13 cellular contexts compared by ENCODE assay signal in the genomic region with DNA sequence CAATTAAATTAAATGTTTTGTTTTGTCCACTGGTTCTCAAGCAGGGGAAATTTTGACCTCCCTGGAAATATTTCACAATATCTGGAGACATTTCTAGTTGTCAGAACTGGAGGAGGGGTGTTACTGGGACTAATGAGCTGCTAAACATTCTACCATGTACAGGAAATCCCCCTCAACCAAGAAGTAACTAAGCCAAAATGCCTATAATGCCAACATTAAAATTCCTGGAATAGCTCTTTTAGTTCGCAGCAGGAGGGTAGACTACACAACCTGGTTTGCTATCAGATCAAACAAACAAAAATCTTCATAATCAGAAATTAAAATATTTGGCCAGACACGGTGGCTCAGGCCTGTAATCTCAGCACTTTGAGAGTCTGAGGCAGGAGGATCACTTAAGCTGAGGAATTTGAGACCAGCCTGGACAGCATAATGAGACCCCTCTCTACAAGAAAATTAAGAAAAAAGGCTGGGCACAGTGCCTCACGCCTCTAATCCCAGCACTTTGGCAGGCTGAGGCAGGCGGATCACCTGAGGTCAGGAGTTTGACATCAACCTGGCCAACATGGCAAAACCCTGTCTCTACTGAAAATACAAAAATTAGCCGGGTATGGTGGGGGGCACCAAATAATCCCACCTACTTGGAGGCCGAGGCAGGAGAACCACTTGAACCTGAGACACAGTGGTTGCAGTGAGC. TPM values are rescaled to one million over a fixed set of nuclear protein-coding genes. Genes with fewer than 3 reads are reported as not detected.
DNase-seq lines count a peak whose midpoint lies in the region; ATAC-seq and TF ChIP-seq lines count a peak whose summit lies in the region.
"Had no signal": no experiment of that assay in that cellular context is flagged by ENCODE, and none has a peak within 500 bp of the region (broad histone marks: within the 10 kb centered on the region; RNA-seq: fewer than 3 reads in every experiment).

No MANE protein-coding gene starts in this region.

- H3K4me1 Mint-ChIP-seq in osteocyte (ENCODE audit: unreplicated experiment) = peaks cover 6% of the 10 kb centered on the region

- H3K27ac Mint-ChIP-seq in osteocyte (ENCODE audit: unreplicated experiment) = peak overlapping the region; percentile 77

- H3K36me3 ChIP-seq in SJCRH30 = no peaks in the 10 kb centered on the region

- no peak for ATAC-seq in GM19023 (IDR thresholded peaks at IDR 0.05; ENCODE audit: unreplicated experiment)
- no peak for ATAC-seq in GM19463 (IDR thresholded peaks at IDR 0.05; ENCODE audit: unreplicated experiment)
- ATAC-seq: activated T-cell treated with anti-CD3 and anti-CD28 coated beads, Interleukin-2, amount 50 U/mL, for 4 hours had no signal

- no peaks in the 10 kb centered on the region for H3K27me3 Mint-ChIP-seq in osteocyte (ENCODE audit: unreplicated experiment)

- no peaks in the 10 kb centered on the region for H3K9me3 Mint-ChIP-seq in osteocyte (ENCODE audit: unreplicated experiment)
- H3K9me3 Mint-ChIP-seq: activated T-cell treated with anti-CD3 and anti-CD28 coated beads, Interleukin-2, amount 50 U/mL, for 4 hours had no signal

- DNase-seq in Caki2 (ENCODE audit: low read depth) = peak; percentile 68
- DNase-seq in SJCRH30 = no peak
- DNase-seq in fibroblast of peridontal ligament (ENCODE audit: extremely low read depth) = peak; percentile 26
- no peak for DNase-seq in osteocyte (ENCODE audit: extremely low spot score, unreplicated experiment)
- DNase-seq in OCI-M1 (lab: John Stamatoyannopoulos, UW) = no peak
- DNase-seq in NCI-H2171 treated with DMSO at 0.1 percent for 48 hours (lab: John Stamatoyannopoulos, UW) = no peak
- DNase-seq: activated CD4-positive, CD25-positive, alpha-beta regulatory T cell treated with anti-CD3 and anti-CD28 coated beads, Interleukin-2, amount 50 U/mL, for 72 hours; activated T-cell treated with anti-CD3 and anti-CD28 coated beads, Interleukin-2, amount 50 U/mL, for 4 hours; amniotic stem cell; NK-92 treated with Interleukin-12 subunit alpha and Interleukin-12 subunit beta, amount 100 ng/mL, for 24 hours; stimulated activated CD4-positive, alpha-beta T cell treated with anti-CD3 and anti-CD28 coated beads, Interleukin-1b, Interleukin-23, amount 100 ng/mL, for 48 hours had no signal

- in situ Hi-C loops in Caki2 (cut with HindIII; ENCODE audit: low pct_unique_long_range_greater_than_20kb, low sequenced_read_pairs) = no loop called here

- peaks cover 27% of the 10 kb centered on the region for H3K4me1 ChIP-seq in SJCRH30

- H3K4me3 Mint-ChIP-seq in osteocyte (ENCODE audit: unreplicated experiment) = no peak overlapping the region
- H3K4me3 Mint-ChIP-seq: activated T-cell treated with anti-CD3 and anti-CD28 coated beads, Interleukin-2, amount 50 U/mL, for 4 hours had no signal

- TF ChIP-seq CTCF in osteocyte (IDR thresholded peaks at IDR 0.05) = no peak

- H3K9me3 ChIP-seq in SJCRH30 (replicated peaks) = no peaks in the 10 kb centered on the region

- H3K27me3 ChIP-seq in SJCRH30 = no peaks in the 10 kb centered on the region

- no peaks in the 10 kb centered on the region for H3K36me3 Mint-ChIP-seq in osteocyte (ENCODE audit: unreplicated experiment)

- H3K27ac ChIP-seq in SJCRH30 = peak overlapping the region; percentile 58

- H3K4me3 ChIP-seq in SJCRH30 = no peak overlapping the region

RNA-seq across cellular contexts. Expression of a gene that starts 13.7 kb away (rescaled TPM):
- total RNA-seq in Caki2 (2014; rRNA removed; shearing (Covaris generic); ENCODE audit: low replicate concordance) = 76.1 and 109 TPM in 2 replicates
- 120 and 121 TPM in 2 replicates for total RNA-seq in SJCRH30 (2014; rRNA removed; shearing (Covaris generic))
- total RNA-seq in osteocyte = 130 and 131 TPM in 2 replicates

RNA-seq across cellular contexts. Expression of a gene that starts 18.5 kb away (rescaled TPM):
- total RNA-seq in Caki2 (2014; rRNA removed; shearing (Covaris generic); ENCODE audit: low replicate concordance) = 60.3 and 60.8 TPM in 2 replicates
- total RNA-seq in SJCRH30 (2014; rRNA removed; shearing (Covaris generic)) = 22.5 and 23.4 TPM in 2 replicates
- total RNA-seq in osteocyte = 25.7 and 25.8 TPM in 2 replicates

RNA-seq across cellular contexts. Expression of a gene that starts 18.7 kb away (rescaled TPM):
- 102 and 129 TPM in 2 replicates for total RNA-seq in Caki2 (2014; rRNA removed; shearing (Covaris generic); ENCODE audit: low replicate concordance)
- total RNA-seq in SJCRH30 (2014; rRNA removed; shearing (Covaris generic)) = 22.1 and 25.2 TPM in 2 replicates
- total RNA-seq in osteocyte = 68.4 and 79.5 TPM in 2 replicates

Comparison
In these comparisons a context has a peak if more than half of its experiments do, and no peak if none do; other contexts are left out.
1. DNase-seq: peak in Caki2 (single experiment) and fibroblast of peridontal ligament (single experiment); none in SJCRH30 (0 of 2), osteocyte (single experiment), OCI-M1 (single experiment) and NCI-H2171 treated with DMSO at 0.1 percent for 48 hours (single experiment).